ENCODE assay signal across 1 cellular context in the genomic region with DNA sequence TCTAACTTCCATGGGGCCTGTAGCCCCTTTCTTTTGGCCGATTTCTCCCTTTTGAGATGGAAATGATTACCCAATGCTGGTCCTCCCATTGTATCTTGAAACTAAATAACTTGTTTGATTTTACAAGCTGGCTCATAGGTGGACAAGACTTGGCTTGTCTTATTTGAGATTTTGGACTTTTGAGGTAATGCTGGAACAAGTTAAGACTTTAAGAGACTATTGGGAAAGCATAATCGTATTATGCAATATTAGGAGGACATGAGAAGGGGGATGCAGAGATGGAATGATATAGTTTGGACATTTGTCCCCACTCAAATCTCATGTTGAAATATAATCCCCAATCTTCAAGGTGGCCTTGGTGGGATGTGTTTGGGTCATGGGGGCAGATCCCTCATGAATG.
TF ChIP-seq lines count a peak whose summit lies in the region.

No MANE protein-coding gene starts in this region.

TF ChIP-seq in K562, 482 proteins besides CTCF, POLR2A, EP300 and RAD21:
- TF ChIP-seq CEBPB (tag; IDR thresholded peaks at IDR 0.05) = 0 out of 2 replicates have a peak, but pooled peaks have one; percentile 35
- TF ChIP-seq POLR2AphosphoS2 (IDR thresholded peaks at IDR 0.05; ENCODE audit: low read length) = no peak
- no peak for TF ChIP-seq PTTG1 (tag; IDR thresholded peaks at IDR 0.05; ENCODE audit: low read depth)
- TF ChIP-seq TARDBP (IDR thresholded peaks at IDR 0.05) = no peak
- TF ChIP-seq CEBPG (CRISPR knock-in tag; IDR thresholded peaks at IDR 0.05) = no peak
- peak; percentile 33 to 34; a peak in 1 of 4 replicates for TF ChIP-seq CEBPG (tag; conservative IDR thresholded peaks at IDR 0.05 in 1 of 2, IDR thresholded peaks at IDR 0.05 in 1 of 2)
- no peak for TF ChIP-seq HDAC1 (IDR thresholded peaks at IDR 0.05)
